In the genomic region with DNA sequence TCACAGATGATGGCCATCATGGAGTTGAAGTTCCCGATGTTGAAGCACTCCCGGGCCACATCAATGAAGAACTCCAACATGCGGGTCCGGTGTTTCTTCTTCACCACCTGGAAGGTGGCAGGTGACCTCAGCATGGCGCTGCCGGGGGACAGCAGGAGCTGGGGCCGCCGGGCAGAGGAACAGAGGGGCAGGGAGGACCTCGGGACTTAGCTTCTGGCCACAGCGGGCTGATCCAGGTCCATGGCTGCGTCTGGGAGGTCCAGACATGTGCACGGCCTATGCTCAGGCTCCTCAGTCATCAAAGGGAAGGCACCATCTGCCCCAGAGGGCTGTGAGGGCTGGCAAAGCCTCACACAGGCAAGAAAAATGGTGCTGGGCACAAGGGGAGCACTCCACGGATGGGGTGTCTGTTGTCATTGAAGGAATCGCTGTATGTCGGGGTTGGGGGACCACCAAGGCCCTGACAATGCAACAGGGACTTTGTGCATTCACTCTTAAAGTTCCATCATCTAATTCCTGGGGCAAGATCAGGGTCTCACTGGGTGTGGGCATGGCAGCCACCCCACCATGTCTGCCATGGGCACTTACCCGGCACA, we compare ENCODE assay signal across 13 cellular contexts.
"Had no signal": no experiment of that assay in that cellular context is flagged by ENCODE, and none has a peak within 500 bp of the region (broad histone marks: within the 10 kb centered on the region; RNA-seq: fewer than 3 reads in every experiment).

No MANE protein-coding gene starts in this region.

- DNase-seq: activated CD4-positive, alpha-beta T cell treated with anti-CD3 and anti-CD28 coated beads, Interleukin-2, amount 50 U/mL, for 48 hours; activated gamma-delta T cell treated with Interleukin-2 at 50 U/mL for 16 hours; effector memory CD4-positive, alpha-beta T cell; mammary epithelial cell; naive thymus-derived CD4-positive, alpha-beta T cell; retina; stimulated activated naive CD4-positive, alpha-beta T cell treated with Interleukin-2 at 50 U/mL for 16 hours; T-helper 1 cell had no signal

- H3K27me3 ChIP-seq: suprapubic skin had no signal

- ATAC-seq: left cardiac atrium; naive thymus-derived CD4-positive, alpha-beta T cell; SK-N-SH treated with all-trans-retinoic acid at 6 μM for 48 hours had no signal

- H3K36me3 ChIP-seq: suprapubic skin had no signal

- H3K27ac ChIP-seq: epithelial cell of prostate, skin epidermis, suprapubic skin had no signal

- H3K9me3 ChIP-seq: suprapubic skin had no signal

- H3K4me3 ChIP-seq: skin epidermis, suprapubic skin had no signal
